Comparison of ENCODE assay signal across 30 cellular contexts in genomic region chr14:103216857-103217256, GRCh38.
"Had no signal": no experiment of that assay in that cellular context is flagged by ENCODE, and none has a peak within 500 bp of the region (broad histone marks: within the 10 kb centered on the region; RNA-seq: fewer than 3 reads in every experiment).

No MANE protein-coding gene starts in this region.

- DNase-seq: hippocampal formation; immature natural killer cell; left colon; left lung; lower lobe of right lung; mammary epithelial cell; mesenchymal stem cell; naive thymus-derived CD8-positive, alpha-beta T cell; occipital lobe; ovary; retina; right cardiac atrium; sigmoid colon; small intestine; stimulated activated CD4-positive, alpha-beta T cell treated with anti-CD3 and anti-CD28 coated beads, Interleukin-4, amount 100 ng/mL, for 24 hours; stimulated activated naive CD4-positive, alpha-beta T cell; tibial artery; trophoblast cell; uterus had no signal

- H3K4me3 ChIP-seq: left lung, lower lobe of right lung, ovary, prostate gland, sigmoid colon, spleen, suprapubic skin, thoracic aorta, tibial artery, uterus had no signal

- H3K9me3 ChIP-seq: lower lobe of right lung, neutrophil, ovary, prostate gland, suprapubic skin, uterus had no signal

- FAIRE-seq: islet of Langerhans, kidney, small intestine had no signal

- H3K9me3 Mint-ChIP-seq: immature natural killer cell; nephron; stimulated activated effector memory CD8-positive, alpha-beta T cell treated with anti-CD3 and anti-CD28 coated beads, Interleukin-12 subunit alpha, Interleukin-12 subunit beta, amount 100 ng/mL, for 72 hours; stimulated activated naive CD8-positive, alpha-beta T cell treated with anti-CD3 and anti-CD28 coated beads, Interleukin-15, Interleukin-2, amounts not matched to agents 100 ng/mL and 50 ng/mL, for 24 hours had no signal

- H3K27ac ChIP-seq: left lung, lower lobe of right lung, neutrophil, ovary, prostate gland, sigmoid colon, spleen, suprapubic skin, thoracic aorta, tibial artery, uterus had no signal

- H3K4me1 ChIP-seq: prostate gland had no signal

- ATAC-seq: left colon; left lung; lower lobe of right lung; naive thymus-derived CD8-positive, alpha-beta T cell; right cardiac atrium; stimulated activated effector memory CD8-positive, alpha-beta T cell treated with anti-CD3 and anti-CD28 coated beads, Interleukin-12 subunit alpha, Interleukin-12 subunit beta, amount 100 ng/mL, for 72 hours had no signal

- H3K36me3 Mint-ChIP-seq: immature natural killer cell; naive thymus-derived CD8-positive, alpha-beta T cell; stimulated activated effector memory CD8-positive, alpha-beta T cell treated with anti-CD3 and anti-CD28 coated beads, Interleukin-12 subunit alpha, Interleukin-12 subunit beta, amount 100 ng/mL, for 72 hours had no signal

- H3K36me3 ChIP-seq: left lung, lower lobe of right lung, neutrophil, ovary, prostate gland, sigmoid colon, spleen, suprapubic skin, thoracic aorta, tibial artery, uterus had no signal

- H3K4me1 Mint-ChIP-seq: stimulated activated effector memory CD8-positive, alpha-beta T cell treated with anti-CD3 and anti-CD28 coated beads, Interleukin-12 subunit alpha, Interleukin-12 subunit beta, amount 100 ng/mL, for 72 hours had no signal

- H3K27me3 ChIP-seq: ovary, uterus had no signal

- H3K4me3 Mint-ChIP-seq: immature natural killer cell; naive thymus-derived CD8-positive, alpha-beta T cell; nephron; neural crest cell; stimulated activated effector memory CD8-positive, alpha-beta T cell treated with anti-CD3 and anti-CD28 coated beads, Interleukin-12 subunit alpha, Interleukin-12 subunit beta, amount 100 ng/mL, for 72 hours; stimulated activated naive CD8-positive, alpha-beta T cell treated with anti-CD3 and anti-CD28 coated beads, Interleukin-15, Interleukin-2, amounts not matched to agents 100 ng/mL and 50 ng/mL, for 24 hours had no signal

- H3K27ac Mint-ChIP-seq: immature natural killer cell; naive thymus-derived CD8-positive, alpha-beta T cell; nephron; stimulated activated effector memory CD8-positive, alpha-beta T cell treated with anti-CD3 and anti-CD28 coated beads, Interleukin-12 subunit alpha, Interleukin-12 subunit beta, amount 100 ng/mL, for 72 hours; stimulated activated naive CD8-positive, alpha-beta T cell treated with anti-CD3 and anti-CD28 coated beads, Interleukin-15, Interleukin-2, amounts not matched to agents 100 ng/mL and 50 ng/mL, for 24 hours had no signal
